ENCODE assay signal across 26 cellular contexts in genomic region chr1:226636847-226637096, GRCh38.
DNase-seq lines count a peak whose midpoint lies in the region; ATAC-seq and TF ChIP-seq lines count a peak whose summit lies in the region.
"Had no signal": no experiment of that assay in that cellular context is flagged by ENCODE, and none has a peak within 500 bp of the region (broad histone marks: within the 10 kb centered on the region; RNA-seq: fewer than 3 reads in every experiment).

No MANE protein-coding gene starts in this region.

- ATAC-seq in T-helper 17 cell: no peak
- ATAC-seq in gastroesophageal sphincter: no peak
- ATAC-seq: left lung, pancreas had no signal

- no peak overlapping the region for H2BK120ac ChIP-seq in H9 (ENCODE audit: low read depth, low read length, poor library complexity, severe bottlenecking)

- H3K36me3 ChIP-seq in BLaER1 treated with 17β-estradiol and CSF1 and Interleukin-3, amounts not matched to agents 10 nM and 100 nM: peaks cover 16 to 44% (median 35%) of the 10 kb centered on the region in 11 experiments; a peak in 19 of 22 replicates
- H3K36me3 ChIP-seq in gastroesophageal sphincter: peaks cover 0 to 91% of the 10 kb centered on the region in 2 donors

- H2BK15ac ChIP-seq in H9 (ENCODE audit: low read depth, low read length): no peak overlapping the region

- no peaks in the 10 kb centered on the region for H3K27me3 Mint-ChIP-seq in T-helper 2 cell treated with Interferon-gamma antibody and Interleukin-4, amounts not matched to agents 5 μg/mL and 100 μg/mL, for 36 hours (ENCODE audit: low read depth)
- no peaks in the 10 kb centered on the region for H3K27me3 Mint-ChIP-seq in T-helper 17 cell
- H3K27me3 Mint-ChIP-seq in nephron progenitor cell (ENCODE audit: low read depth, poor library complexity): peaks cover 15% of the 10 kb centered on the region
- no peaks in the 10 kb centered on the region for H3K27me3 Mint-ChIP-seq in H9 (ENCODE audit: low read depth)

- H4K91ac ChIP-seq in H9 (ENCODE audit: insufficient read length, low read depth, low read length): no peak overlapping the region

- H3K4ac ChIP-seq in H9 (ENCODE audit: low read depth, low read length): no peak overlapping the region

- no peak overlapping the region for H3K27ac ChIP-seq in BLaER1 treated with 17β-estradiol and CSF1 and Interleukin-3, amounts not matched to agents 10 nM and 100 nM
- H3K27ac ChIP-seq in H9 (ENCODE audit: insufficient read length, low read depth, low read length) (no peak overlapping the region), gastroesophageal sphincter (peak overlapping the region in 2 of 4 donors; percentile 84 to 87)
- H3K27ac ChIP-seq: 22Rv1, left lung, pancreas, thoracic aorta, VCaP had no signal

- no peaks in the 10 kb centered on the region for H3K9me3 Mint-ChIP-seq in T-helper 2 cell treated with Interferon-gamma antibody and Interleukin-4, amounts not matched to agents 5 μg/mL and 100 μg/mL, for 36 hours
- H3K9me3 Mint-ChIP-seq in nephron progenitor cell (no peaks in the 10 kb centered on the region), H9 (no peaks in the 10 kb centered on the region)
- H3K9me3 Mint-ChIP-seq: nephron; T-helper 1 cell treated with Interleukin-12 subunit alpha and Interleukin-12 subunit beta and Interleukin-4 antibody, amounts not matched to agents 30 μg/mL and 1 μg/mL, for 36 hours had no signal

- no peak for TF ChIP-seq CTCF in nephron progenitor cell (IDR thresholded peaks at IDR 0.05)
- TF ChIP-seq CTCF in H9 (conservative IDR thresholded peaks at IDR 0.05): no peak
- TF ChIP-seq CTCF in gastroesophageal sphincter (IDR thresholded peaks at IDR 0.05): no peak

- H3K18ac ChIP-seq in H9 (ENCODE audit: insufficient read length, low read depth, low read length): no peak overlapping the region

- H4K8ac ChIP-seq in H9 (replicated peaks; ENCODE audit: insufficient read length, low read depth, low read length): no peak overlapping the region

- no peak overlapping the region for H2AFZ ChIP-seq in H9 (ENCODE audit: low read length)

- no peak overlapping the region for H3K23ac ChIP-seq in H9 (ENCODE audit: insufficient read length, low read depth, low read length)

- H3T11ph ChIP-seq in H9 (ENCODE audit: low read length): no peak overlapping the region

- WGBS in H9 (ENCODE audit: extremely low coverage, insufficient read length, low lambda C conversion rate): no CpG with 5 or more reads among the region's 1 CpG
- WGBS in gastroesophageal sphincter (ENCODE audit: low coverage in 1 of 2), 2 donors: 55% methylated on average over 1 of the region's 1 CpG; no CpG with 5 or more reads in 1 of the 2 donors

- peaks cover 30% of the 10 kb centered on the region for H3K4me1 Mint-ChIP-seq in T-helper 2 cell treated with Interferon-gamma antibody and Interleukin-4, amounts not matched to agents 5 μg/mL and 100 μg/mL, for 36 hours (ENCODE audit: low read depth)
- peaks cover 39% of the 10 kb centered on the region for H3K4me1 Mint-ChIP-seq in T-helper 17 cell
- H3K4me1 Mint-ChIP-seq in nephron progenitor cell: peaks cover 26% of the 10 kb centered on the region
- H3K4me1 Mint-ChIP-seq in H9: peaks cover 17 to 30% of the 10 kb centered on the region in 2 experiments

- peak overlapping the region; percentile 37 for H3K27ac Mint-ChIP-seq in T-helper 2 cell treated with Interferon-gamma antibody and Interleukin-4, amounts not matched to agents 5 μg/mL and 100 μg/mL, for 36 hours
- H3K27ac Mint-ChIP-seq in T-helper 17 cell (peak overlapping the region; percentile 97), nephron progenitor cell (peak overlapping the region; percentile 9), H9 (peak overlapping the region in 1 of 3 experiments; percentile 1; a peak in 1 of 7 replicates)
- H3K27ac Mint-ChIP-seq: nephron; T-helper 1 cell treated with Interleukin-12 subunit alpha and Interleukin-12 subunit beta and Interleukin-4 antibody, amounts not matched to agents 30 μg/mL and 1 μg/mL, for 36 hours had no signal

- no peak for TF ChIP-seq POLR2A in gastroesophageal sphincter (IDR thresholded peaks at IDR 0.05)

- H2AK5ac ChIP-seq in H9 (ENCODE audit: insufficient read length, low read length): no peak overlapping the region

- no peaks in the 10 kb centered on the region for H3K79me1 ChIP-seq in H9 (ENCODE audit: insufficient read depth, low read depth, low read length, poor library complexity, severe bottlenecking)

- peak overlapping the region in 7 of 11 experiments; percentile 70 to 88 (median 82); a peak in 12 of 22 replicates for H3K4me2 ChIP-seq in BLaER1 treated with 17β-estradiol and CSF1 and Interleukin-3, amounts not matched to agents 10 nM and 100 nM
- H3K4me2 ChIP-seq in H9 (ENCODE audit: insufficient read depth, insufficient read length, low read length): no peak overlapping the region

- no peak overlapping the region for H3K14ac ChIP-seq in H9 (ENCODE audit: insufficient read depth, low read length)

- H3K9ac ChIP-seq in BLaER1 treated with 17β-estradiol and CSF1 and Interleukin-3, amounts not matched to agents 10 nM and 100 nM: no peak overlapping the region
- H3K9ac ChIP-seq in H9 (ENCODE audit: extremely low read depth, insufficient read length, low read length): no peak overlapping the region

- H2BK20ac ChIP-seq in H9 (ENCODE audit: low read depth, low read length, poor library complexity, severe bottlenecking): no peak overlapping the region

- H4K20me1 ChIP-seq in BLaER1 treated with 17β-estradiol and CSF1 and Interleukin-3, amounts not matched to agents 10 nM and 100 nM: peaks cover 0 to 70% (median 12%) of the 10 kb centered on the region in 11 experiments; a peak in 13 of 22 replicates
- no peaks in the 10 kb centered on the region for H4K20me1 ChIP-seq in H9 (ENCODE audit: control insufficient read depth, insufficient read depth, insufficient read length)

- H3K23me2 ChIP-seq in H9 (ENCODE audit: insufficient read length, low read depth, low read length, poor library complexity, severe bottlenecking): no peaks in the 10 kb centered on the region

- no peaks in the 10 kb centered on the region for H3K79me2 ChIP-seq in H9 (ENCODE audit: insufficient read depth, low read length)

- H3K56ac ChIP-seq in H9 (ENCODE audit: insufficient read length, low read depth, low read length): no peak overlapping the region

- no peak overlapping the region for H2BK5ac ChIP-seq in H9 (ENCODE audit: insufficient read length, low read length)

- TF ChIP-seq EP300 in gastroesophageal sphincter (IDR thresholded peaks at IDR 0.05): no peak

- no peak for DNase-seq in T-helper 2 cell treated with Interferon-gamma antibody and Interleukin-4, amounts not matched to agents 5 μg/mL and 100 μg/mL, for 36 hours (ENCODE audit: low spot score)
- DNase-seq in T-helper 2 cell (no peak), T-helper 17 cell (no peak), nephron progenitor cell (no peak), H9 (no peak), NCI-H2196 (lab: John Stamatoyannopoulos, UW; ENCODE audit: unreplicated experiment) (no peak)
- DNase-seq: activated CD4-positive, alpha-beta T cell treated with anti-CD3 and anti-CD28 coated beads, Interleukin-2, amount 50 U/mL, for 48 hours; activated gamma-delta T cell treated with Interleukin-2 at 50 U/mL for 16 hours; amygdala; COR-L47; DND-41; hippocampal formation; Kasumi-1; RPMI8226; stimulated activated naive CD4-positive, alpha-beta T cell had no signal

- H3K4me3 Mint-ChIP-seq in T-helper 2 cell treated with Interferon-gamma antibody and Interleukin-4, amounts not matched to agents 5 μg/mL and 100 μg/mL, for 36 hours: no peak overlapping the region
- H3K4me3 Mint-ChIP-seq in T-helper 17 cell (peak overlapping the region; percentile 73), nephron progenitor cell (no peak overlapping the region), H9 (no peak overlapping the region; a peak in 1 of 5 replicates)
- H3K4me3 Mint-ChIP-seq: T-helper 1 cell treated with Interleukin-12 subunit alpha and Interleukin-12 subunit beta and Interleukin-4 antibody, amounts not matched to agents 30 μg/mL and 1 μg/mL, for 36 hours had no signal

- no peak overlapping the region for H3K4me3 ChIP-seq in BLaER1 treated with 17β-estradiol and CSF1 and Interleukin-3, amounts not matched to agents 10 nM and 100 nM
- H3K4me3 ChIP-seq in gastroesophageal sphincter: no peak overlapping the region
- H3K4me3 ChIP-seq: coronary artery, esophagus muscularis mucosa, left lung, pancreas, thoracic aorta had no signal

- peaks cover 69 to 90% (median 81%) of the 10 kb centered on the region in 10 experiments for H3K4me1 ChIP-seq in BLaER1 treated with 17β-estradiol and CSF1 and Interleukin-3, amounts not matched to agents 10 nM and 100 nM
- H3K4me1 ChIP-seq in H9 (ENCODE audit: insufficient read depth, low read length) (no peaks in the 10 kb centered on the region), gastroesophageal sphincter (peaks cover 3 to 42% (median 22%) of the 10 kb centered on the region in 3 donors)
- H3K4me1 ChIP-seq: pancreas had no signal

- no peaks in the 10 kb centered on the region for H3K9me3 ChIP-seq in BLaER1 treated with 17β-estradiol and CSF1 and Interleukin-3, amounts not matched to agents 10 nM and 100 nM (replicated peaks in 1 of 11)
- no peaks in the 10 kb centered on the region for H3K9me3 ChIP-seq in T-helper 17 cell (ENCODE audit: control insufficient read depth, low read length, poor library complexity, severe bottlenecking)
- H3K9me3 ChIP-seq in H9 (ENCODE audit: control insufficient read depth, low read depth, low read length): no peaks in the 10 kb centered on the region
- no peaks in the 10 kb centered on the region for H3K9me3 ChIP-seq in gastroesophageal sphincter
- H3K9me3 ChIP-seq: esophagus muscularis mucosa, left lung, pancreas, thoracic aorta had no signal

- no peaks in the 10 kb centered on the region for H3K27me3 ChIP-seq in BLaER1 treated with 17β-estradiol and CSF1 and Interleukin-3, amounts not matched to agents 10 nM and 100 nM
- H3K27me3 ChIP-seq in H9 (ENCODE audit: insufficient read depth, low read length): no peaks in the 10 kb centered on the region
- H3K27me3 ChIP-seq in gastroesophageal sphincter: no peaks in the 10 kb centered on the region
- H3K27me3 ChIP-seq: esophagus muscularis mucosa, left lung, pancreas had no signal

- H2BK12ac ChIP-seq in H9 (ENCODE audit: insufficient read length, low read depth, low read length): no peak overlapping the region

- H4K5ac ChIP-seq in H9 (ENCODE audit: insufficient read length, low read depth, low read length): no peak overlapping the region

- peaks cover 43% of the 10 kb centered on the region for H3K36me3 Mint-ChIP-seq in T-helper 2 cell treated with Interferon-gamma antibody and Interleukin-4, amounts not matched to agents 5 μg/mL and 100 μg/mL, for 36 hours (ENCODE audit: low read depth)
- peaks cover 12% of the 10 kb centered on the region for H3K36me3 Mint-ChIP-seq in T-helper 17 cell (ENCODE audit: low read depth)
- peaks cover 5% of the 10 kb centered on the region for H3K36me3 Mint-ChIP-seq in nephron progenitor cell (ENCODE audit: low read depth)
- peaks cover 0 to 4% (median 2%) of the 10 kb centered on the region in 3 experiments; a peak in 2 of 7 replicates for H3K36me3 Mint-ChIP-seq in H9 (ENCODE audit: insufficient read depth in 1 of 3, low read depth in 3 of 3)
